34 cellular contexts compared by ENCODE assay signal in the genomic region with DNA sequence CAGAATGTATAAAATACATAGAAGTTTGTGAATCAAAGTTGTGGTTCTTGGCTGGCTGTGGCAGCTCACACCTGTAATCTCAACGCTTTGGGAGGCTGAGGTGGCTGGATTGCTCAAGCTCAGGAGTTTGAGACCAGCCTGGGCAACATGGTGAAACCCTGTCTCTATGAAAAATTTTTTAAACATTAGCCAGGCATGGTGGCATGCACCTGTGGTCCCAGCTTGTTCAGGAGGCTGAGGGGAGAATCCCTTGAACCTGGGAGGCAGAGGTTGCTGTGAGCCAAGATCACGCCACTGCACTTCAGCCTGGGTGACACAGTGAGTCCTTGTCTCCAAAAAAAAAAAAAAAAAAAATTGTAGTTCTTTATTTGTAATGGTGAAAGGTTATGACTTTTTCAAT.
"Had no signal": no experiment of that assay in that cellular context is flagged by ENCODE, and none has a peak within 500 bp of the region (broad histone marks: within the 10 kb centered on the region; RNA-seq: fewer than 3 reads in every experiment).

No MANE protein-coding gene starts in this region.

- H3K4me3 ChIP-seq: MG63 had no signal

- H3K9me3 ChIP-seq: MG63 had no signal

- H3K27me3 ChIP-seq: MG63 had no signal

- DNase-seq: Karpas-422, Kasumi-1, MG63, MM.1S, MV-4-11, NCI-H1048, NCI-H1092, NCI-H1092 treated with DMSO at 0.1 percent for 48 hours, NCI-H1105, NCI-H1105 treated with DMSO at 0.1 percent for 48 hours, NCI-H1417, NCI-H1417 treated with DMSO at 0.1 percent for 48 hours, NCI-H1436, NCI-H1436 treated with DMSO at 0.1 percent for 48 hours, NCI-H146, NCI-H1694, NCI-H1694 treated with DMSO at 0.1 percent for 48 hours, NCI-H187, NCI-H187 treated with DMSO at 0.1 percent for 48 hours, NCI-H1930, NCI-H2029, NCI-H2029 treated with DMSO at 0.1 percent for 48 hours, NCI-H2081, NCI-H2081 treated with DMSO at 0.1 percent for 48 hours, NCI-H2107, NCI-H2171, NCI-H2171 treated with DMSO at 0.1 percent for 48 hours, NCI-H2227 treated with DMSO at 0.1 percent for 48 hours, NCI-H226, NCI-H345, NCI-H446, NCI-H446 treated with DMSO at 0.1 percent for 48 hours, NCI-H510A, NCI-H510A treated with DMSO at 0.1 percent for 48 hours had no signal

- H3K36me3 ChIP-seq: MG63 had no signal
